ENCODE assay signal across 6 cellular contexts in the genomic region with DNA sequence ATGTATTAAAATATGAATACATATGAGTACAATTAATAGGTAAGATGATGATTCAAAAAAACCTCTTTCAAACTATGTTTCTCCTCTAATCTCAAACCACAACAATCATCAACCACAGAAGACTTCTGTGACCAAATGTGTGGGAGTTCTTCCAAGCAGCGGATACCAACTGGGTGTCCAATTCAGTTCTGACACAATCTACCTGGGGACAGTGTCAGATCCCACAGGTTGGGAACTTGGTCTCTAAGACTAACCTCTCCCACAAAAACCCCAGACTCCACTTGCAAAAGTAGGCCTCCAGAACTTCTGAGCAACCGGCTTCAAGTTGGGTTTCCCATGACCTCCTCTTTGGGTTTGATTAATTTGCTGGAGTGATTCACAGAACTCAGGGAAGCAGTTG. TPM values are rescaled to one million over a fixed set of nuclear protein-coding genes. Genes with fewer than 3 reads are reported as not detected.
"Had no signal": no experiment of that assay in that cellular context is flagged by ENCODE, and none has a peak within 500 bp of the region (broad histone marks: within the 10 kb centered on the region; RNA-seq: fewer than 3 reads in every experiment).

No MANE protein-coding gene starts in this region.

- H3K27me3 Mint-ChIP-seq: IgD-negative memory B cell had no signal

- H2AFZ ChIP-seq: GM23338 had no signal

- H3K4me1 Mint-ChIP-seq: IgD-negative memory B cell had no signal

- H3K27ac Mint-ChIP-seq: GM23338, IgD-negative memory B cell had no signal

- H3K4me3 Mint-ChIP-seq: GM23338, H9 had no signal

- DNase-seq: H9, HCEC 1CT had no signal

- H3K4me2 ChIP-seq: GM23338 had no signal

- H3K9me3 Mint-ChIP-seq: GM23338, H9, IgD-negative memory B cell had no signal

- ATAC-seq: GM23338 had no signal

- H3K4me3 ChIP-seq: GM23338 had no signal

RNA-seq across cellular contexts. Expression of gene KLHL41, which starts 37.3 kb away (rescaled TPM):
- total RNA-seq: GM23338, H1, H9, HT-29 had no signal
- polyA plus RNA-seq: GM23338, H1, IgD-negative memory B cell had no signal
